ENCODE assay signal across 9 cellular contexts in the genomic region with DNA sequence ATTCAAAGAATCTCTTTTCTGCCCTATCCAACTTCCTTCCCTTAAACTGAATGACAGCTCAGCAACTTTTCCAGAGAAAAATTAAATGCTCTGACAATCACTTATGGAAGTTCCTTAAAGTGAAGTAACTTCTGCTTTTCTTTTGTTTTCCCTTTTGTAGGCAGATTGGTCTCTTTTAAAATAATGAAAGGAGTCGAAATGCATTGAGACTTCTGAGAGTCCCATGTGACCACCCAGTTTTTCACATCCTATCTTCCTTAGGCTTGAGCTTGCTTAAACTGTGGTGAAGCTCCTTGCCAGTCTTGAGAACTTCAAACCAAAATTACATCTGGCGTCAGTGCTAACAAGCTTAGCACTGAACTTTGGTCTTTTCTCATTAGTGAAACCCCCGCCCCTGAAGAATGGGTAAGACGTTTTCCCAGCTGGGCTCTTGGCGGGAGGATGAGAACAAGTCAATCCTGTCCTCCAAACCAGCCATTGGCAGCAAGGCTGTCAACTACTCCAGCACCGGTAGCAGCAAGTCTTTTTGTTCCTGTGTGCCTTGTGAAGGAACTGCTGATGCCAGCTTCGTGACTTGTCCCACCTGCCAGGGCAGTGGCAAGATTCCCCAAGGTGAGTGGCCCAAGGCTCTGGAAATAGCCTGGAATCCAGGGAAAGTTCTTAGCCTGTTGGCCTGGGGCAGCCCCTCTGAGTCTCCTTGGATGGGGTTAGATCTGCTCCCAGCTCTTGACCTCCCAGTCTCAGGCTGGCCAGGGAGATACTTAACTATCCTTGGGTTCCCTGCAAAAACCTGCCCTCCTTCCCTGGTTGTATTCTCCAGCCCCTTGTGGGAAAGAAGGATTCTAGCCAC. TPM values are rescaled to one million over a fixed set of nuclear protein-coding genes. Genes with fewer than 3 reads are reported as not detected.
DNase-seq lines count a peak whose midpoint lies in the region; ATAC-seq and TF ChIP-seq lines count a peak whose summit lies in the region.
"Had no signal": no experiment of that assay in that cellular context is flagged by ENCODE, and none has a peak within 500 bp of the region (broad histone marks: within the 10 kb centered on the region; RNA-seq: fewer than 3 reads in every experiment).

No MANE protein-coding gene starts in this region.

- H3K27ac ChIP-seq in iPS-18a (ENCODE audit: low read length) = no peak overlapping the region
- peak overlapping the region in 1 of 2 donors; percentile 66 for H3K27ac ChIP-seq in thoracic aorta

- peak overlapping the region; percentile 82 for H3K27ac Mint-ChIP-seq in activated CD4-positive, alpha-beta memory T cell treated with anti-CD3 and anti-CD28 coated beads, Interleukin-2, amount 10 ng/mL, durations not matched to agents 7 days and 5 days

- H3K27me3 ChIP-seq in iPS-18a (ENCODE audit: control insufficient read depth, insufficient read depth, low read length) (no peaks in the 10 kb centered on the region), thoracic aorta (replicated peaks; ENCODE audit: insufficient read depth) (no peaks in the 10 kb centered on the region)

- H3K4me1 ChIP-seq in iPS-18a (ENCODE audit: control insufficient read depth, low read depth, low read length) (peaks cover 14% of the 10 kb centered on the region), thoracic aorta (ENCODE audit: control insufficient read depth in 1 of 2, low read depth in 2 of 2) (peaks cover 0 to 21% of the 10 kb centered on the region in 2 donors)

- no peaks in the 10 kb centered on the region for H3K9me3 Mint-ChIP-seq in activated CD4-positive, alpha-beta memory T cell treated with anti-CD3 and anti-CD28 coated beads, Interleukin-2, amount 10 ng/mL, durations not matched to agents 7 days and 5 days

- H3K4me3 Mint-ChIP-seq in activated CD4-positive, alpha-beta memory T cell treated with anti-CD3 and anti-CD28 coated beads, Interleukin-2, amount 10 ng/mL, durations not matched to agents 7 days and 5 days = peak overlapping the region; percentile 81

- POLR2A ChIA-PET in activated CD4-positive, alpha-beta memory T cell treated with anti-CD3 and anti-CD28 coated beads, Interleukin-2, amount 10 ng/mL, durations not matched to agents 7 days and 5 days (lab: Charles Lee) = interaction anchor here (1.2 to 6.1 kb wide), 16 partner anchors 9 to 214 kb away, joined by 3 to 150 read pairs (median 11); a partner anchor contains a TSS

- H3K9ac ChIP-seq in iPS-18a (ENCODE audit: low read length) = no peak overlapping the region

- peaks cover 3% of the 10 kb centered on the region for H3K36me3 ChIP-seq in iPS-18a (ENCODE audit: control insufficient read depth, low read depth, low read length)
- H3K36me3 ChIP-seq in thoracic aorta = peaks cover 36% of the 10 kb centered on the region

- peak; percentile 6 for DNase-seq in activated CD4-positive, alpha-beta T cell treated with anti-CD3 and anti-CD28 coated beads for 48 hours
- no peak for DNase-seq in activated CD4-positive, alpha-beta T cell treated with anti-CD3 and anti-CD28 coated beads for 1 hour
- no peak for DNase-seq in activated CD4-positive, alpha-beta memory T cell treated with anti-CD3 and anti-CD28 coated beads, Interleukin-2, amount 10 ng/mL, durations not matched to agents 7 days and 5 days
- DNase-seq in thoracic aorta (ENCODE audit: low spot score) = no peak

- ATAC-seq in thoracic aorta (ENCODE audit: insufficient number of reproducible peaks, low FRiP score, low read depth) = no peak
- no peak for ATAC-seq in GM19452 (IDR thresholded peaks at IDR 0.05; ENCODE audit: unreplicated experiment)
- no peak for ATAC-seq in GM21619 (IDR thresholded peaks at IDR 0.05; ENCODE audit: unreplicated experiment)
- ATAC-seq in HG03175 (IDR thresholded peaks at IDR 0.05; ENCODE audit: unreplicated experiment) = no peak

- no peaks in the 10 kb centered on the region for H3K27me3 Mint-ChIP-seq in activated CD4-positive, alpha-beta memory T cell treated with anti-CD3 and anti-CD28 coated beads, Interleukin-2, amount 10 ng/mL, durations not matched to agents 7 days and 5 days

- H3K4me1 Mint-ChIP-seq in activated CD4-positive, alpha-beta memory T cell treated with anti-CD3 and anti-CD28 coated beads, Interleukin-2, amount 10 ng/mL, durations not matched to agents 7 days and 5 days = peaks cover 35% of the 10 kb centered on the region

- H3K36me3 Mint-ChIP-seq in activated CD4-positive, alpha-beta memory T cell treated with anti-CD3 and anti-CD28 coated beads, Interleukin-2, amount 10 ng/mL, durations not matched to agents 7 days and 5 days (ENCODE audit: low read depth) = peaks cover 59% of the 10 kb centered on the region

- H3K9me3 ChIP-seq in iPS-18a (ENCODE audit: control insufficient read depth, low read depth, low read length) = no peaks in the 10 kb centered on the region
- H3K9me3 ChIP-seq in thoracic aorta = no peaks in the 10 kb centered on the region

- CTCF ChIA-PET in activated CD4-positive, alpha-beta memory T cell treated with anti-CD3 and anti-CD28 coated beads, Interleukin-2, amount 10 ng/mL, durations not matched to agents 7 days and 5 days (lab: Charles Lee) = interaction anchor here (1.1 to 2.9 kb wide), 4 partner anchors 13 to 206 kb away, joined by 3 to 16 read pairs (median 4); a partner anchor contains a TSS

- TF ChIP-seq CTCF in thoracic aorta (IDR thresholded peaks at IDR 0.05) = no peak

- H3K4me3 ChIP-seq in iPS-18a (ENCODE audit: low read length) = peak overlapping the region; percentile 70
- H3K4me3 ChIP-seq in thoracic aorta = peak overlapping the region; percentile 72

RNA-seq across cellular contexts. Expression of a gene that starts 1.2 kb away (rescaled TPM):
- 10 to 100 TPM; 12.9 to 13.8 TPM for total RNA-seq in activated CD4-positive, alpha-beta memory T cell treated with anti-CD3 and anti-CD28 coated beads, Interleukin-2, amount 10 ng/mL, durations not matched to agents 7 days and 5 days
- total RNA-seq in thoracic aorta = 10 to 100 TPM; 17.3 to 22.5 TPM

RNA-seq across cellular contexts. Expression of a gene that starts 15.6 kb away (rescaled TPM):
- under 1 TPM in 1 of 2 experiments, not detected in 1; 0.53 TPM for total RNA-seq in activated CD4-positive, alpha-beta memory T cell treated with anti-CD3 and anti-CD28 coated beads, Interleukin-2, amount 10 ng/mL, durations not matched to agents 7 days and 5 days
- not detected for total RNA-seq in thoracic aorta
- total RNA-seq: Daoy had no signal

RNA-seq across cellular contexts. Expression of a gene that starts 20.9 kb away (rescaled TPM):
- 1,000 to 10,000 TPM; 6,842 to 7,042 TPM for total RNA-seq in activated CD4-positive, alpha-beta memory T cell treated with anti-CD3 and anti-CD28 coated beads, Interleukin-2, amount 10 ng/mL, durations not matched to agents 7 days and 5 days
- not detected for total RNA-seq in thoracic aorta
- total RNA-seq: Daoy had no signal

RNA-seq across cellular contexts. Expression of a gene that starts 41.9 kb away (rescaled TPM):
- total RNA-seq in activated CD4-positive, alpha-beta memory T cell treated with anti-CD3 and anti-CD28 coated beads, Interleukin-2, amount 10 ng/mL, durations not matched to agents 7 days and 5 days = 10 to 100 TPM; 68.1 to 69.8 TPM
- 100 to 1,000 TPM in 1 of 2 donors, 10 to 100 TPM in 1; 92.1 to 101 TPM for total RNA-seq in thoracic aorta

Comparison
In these comparisons a context has a peak if more than half of its experiments do, and no peak if none do; other contexts are left out.
1. RNA of a gene that starts 20.9 kb away (total RNA-seq): 6,842 to 7,042 TPM in activated CD4-positive, alpha-beta memory T cell treated with anti-CD3 and anti-CD28 coated beads, Interleukin-2, amount 10 ng/mL, durations not matched to agents 7 days and 5 days; not detected in thoracic aorta; every median in the first group is over 1,000 times any median in the second.